In the genomic region with DNA sequence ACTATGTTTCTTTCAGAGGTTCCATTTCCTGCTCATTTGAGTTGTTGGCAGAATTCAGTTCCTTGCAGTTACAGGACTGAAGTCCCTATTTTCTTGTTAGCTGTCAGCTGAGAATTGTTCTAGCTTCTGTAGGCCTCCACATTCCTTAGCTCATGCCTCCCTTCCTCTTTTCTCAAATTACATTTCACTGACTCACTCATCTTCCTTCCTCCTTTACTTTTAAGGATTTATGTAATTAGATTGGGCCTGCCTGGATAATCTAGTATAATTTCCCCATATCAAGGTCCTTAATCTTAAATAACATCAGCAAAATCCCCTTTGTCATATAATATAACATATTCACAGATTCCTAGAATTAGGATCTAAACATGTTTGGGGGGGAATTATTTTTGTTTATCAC, we compare ENCODE assay signal across 15 cellular contexts. TPM values are rescaled to one million over a fixed set of nuclear protein-coding genes. Genes with fewer than 3 reads are reported as not detected.
DNase-seq lines count a peak whose midpoint lies in the region; ATAC-seq and TF ChIP-seq lines count a peak whose summit lies in the region.
"Had no signal": no experiment of that assay in that cellular context is flagged by ENCODE, and none has a peak within 500 bp of the region (broad histone marks: within the 10 kb centered on the region; RNA-seq: fewer than 3 reads in every experiment).

No MANE protein-coding gene starts in this region.

- H3K4me3 ChIP-seq in SJSA1 (no peak overlapping the region), fibroblast of pulmonary artery (replicated peaks; ENCODE audit: low read depth, low read length) (no peak overlapping the region), skeletal muscle satellite cell (ENCODE audit: low read length) (no peak overlapping the region)
- H3K4me3 ChIP-seq: SK-N-MC had no signal

- no peak for TF ChIP-seq CTCF in fibroblast of pulmonary artery (IDR thresholded peaks at IDR 0.05; ENCODE audit: low read length, missing control alignments)

- DNase-seq in NCI-H82 (lab: John Stamatoyannopoulos, UW) (peak; percentile 2), NCI-H82 treated with DMSO at 0.1 percent for 48 hours (lab: John Stamatoyannopoulos, UW; ENCODE audit: unreplicated experiment) (no peak), SJSA1 (ENCODE audit: low read depth in 1 of 2, low spot score in 2 of 2) (peak in 1 of 2 experiments; percentile 53), fibroblast of pulmonary artery (ENCODE audit: low read depth) (peak; percentile 87), HuH-7 (ENCODE audit: low spot score) (no peak)
- DNase-seq: activated CD4-positive, alpha-beta memory T cell treated with anti-CD3 and anti-CD28 coated beads, Interleukin-2, amount 10 ng/mL, durations not matched to agents 7 days and 5 days; activated naive CD8-positive, alpha-beta T cell treated with anti-CD3 and anti-CD28 coated beads, Interleukin-2, amount 10 ng/mL, durations not matched to agents 7 days and 5 days; Karpas-422; left cardiac atrium; NCI-H2227 treated with DMSO at 0.1 percent for 48 hours had no signal

- no peak overlapping the region for H3K9ac ChIP-seq in skeletal muscle satellite cell (ENCODE audit: low read depth, low read length)

- H3K27ac ChIP-seq in SJSA1 = peak overlapping the region; percentile 76
- H3K27ac ChIP-seq: 22Rv1, SK-N-MC had no signal

- H3K36me3 ChIP-seq in SJSA1 (no peaks in the 10 kb centered on the region), skeletal muscle satellite cell (ENCODE audit: insufficient read depth, low read length) (no peaks in the 10 kb centered on the region)

- H3K4me1 ChIP-seq in SJSA1 (replicated peaks) = peaks cover 21% of the 10 kb centered on the region
- peaks cover 13% of the 10 kb centered on the region for H3K4me1 ChIP-seq in skeletal muscle satellite cell (ENCODE audit: control insufficient read depth, insufficient read depth, low read length)

- peak overlapping the region; percentile 35 for H3K4me2 ChIP-seq in skeletal muscle satellite cell (ENCODE audit: low read length)

- ATAC-seq in GM18502 (IDR thresholded peaks at IDR 0.05; ENCODE audit: poor library complexity, unreplicated experiment) (no peak), HG03432 (IDR thresholded peaks at IDR 0.05; ENCODE audit: unreplicated experiment) (no peak)

- no peaks in the 10 kb centered on the region for H3K9me3 ChIP-seq in SJSA1 (replicated peaks)
- no peaks in the 10 kb centered on the region for H3K9me3 ChIP-seq in skeletal muscle satellite cell (replicated peaks; ENCODE audit: low read length)

- H3K27me3 ChIP-seq in SJSA1 (replicated peaks) = no peaks in the 10 kb centered on the region
- H3K27me3 ChIP-seq in skeletal muscle satellite cell (ENCODE audit: control insufficient read depth, insufficient read depth, low read length) = no peaks in the 10 kb centered on the region

RNA-seq across cellular contexts. Expression of a gene that starts 40.6 kb away (rescaled TPM):
- 31.7 and 47.0 TPM in 2 replicates for total RNA-seq in SJSA1 (2014; rRNA removed; shearing (Covaris generic))
- 24.5 and 25.6 TPM in 2 replicates for total RNA-seq in skeletal muscle satellite cell (2012; rRNA removed)

Comparison
In these comparisons a context has a peak if more than half of its experiments do, and no peak if none do; other contexts are left out.
1. DNase-seq: peak in NCI-H82 (single experiment) and fibroblast of pulmonary artery (single experiment); none in NCI-H82 treated with DMSO at 0.1 percent for 48 hours (single experiment) and HuH-7 (single experiment).